Comparison of ENCODE assay signal across 19 cellular contexts in genomic region chr19:4043410-4043809, GRCh38.
"Had no signal": no experiment of that assay in that cellular context is flagged by ENCODE, and none has a peak within 500 bp of the region (broad histone marks: within the 10 kb centered on the region; RNA-seq: fewer than 3 reads in every experiment).

No MANE protein-coding gene starts in this region.

- H3K4me3 Mint-ChIP-seq: activated naive CD8-positive, alpha-beta T cell treated with anti-CD3 and anti-CD28 coated beads, Interleukin-2, amount 50 U/mL, for 24 hours; activated T-cell treated with anti-CD3 and anti-CD28 coated beads, Interleukin-2, amount 50 U/mL, for 24 hours; brain; immature natural killer cell; natural killer cell; type B pancreatic cell had no signal

- H3K27me3 ChIP-seq: hepatocyte, left lung, pancreas had no signal

- H3K36me3 Mint-ChIP-seq: natural killer cell had no signal

- DNase-seq: activated CD4-positive, alpha-beta T cell treated with anti-CD3 and anti-CD28 coated beads, Interleukin-2, amount 50 U/mL, for 4 hours; activated CD8-positive, alpha-beta memory T cell treated with anti-CD3 and anti-CD28 coated beads for 24 hours; activated CD8-positive, alpha-beta memory T cell treated with anti-CD3 and anti-CD28 coated beads, Interleukin-2, amount 50 U/mL, for 4 hours; activated naive CD4-positive, alpha-beta T cell treated with anti-CD3 and anti-CD28 coated beads, Interleukin-2, amount 50 U/mL, for 16 hours; activated naive CD8-positive, alpha-beta T cell treated with anti-CD3 and anti-CD28 coated beads, Interleukin-2, amount 50 U/mL, for 24 hours; activated T-cell treated with anti-CD3 and anti-CD28 coated beads, Interleukin-2, amount 50 U/mL, for 24 hours; effector CD4-positive, alpha-beta T cell; foreskin melanocyte; immature natural killer cell; natural killer cell; stimulated activated CD4-positive, alpha-beta T cell treated with anti-CD3 and anti-CD28 coated beads, Interleukin-12 subunit alpha, Interleukin-12 subunit beta, amount 100 ng/mL, for 4 hours; stimulated activated CD4-positive, alpha-beta T cell treated with anti-CD3 and anti-CD28 coated beads, Interleukin-4, amount 100 ng/mL, for 4 hours; T-helper 1 cell had no signal

- H3K9me3 Mint-ChIP-seq: activated naive CD8-positive, alpha-beta T cell treated with anti-CD3 and anti-CD28 coated beads, Interleukin-2, amount 50 U/mL, for 24 hours; activated T-cell treated with anti-CD3 and anti-CD28 coated beads, Interleukin-2, amount 50 U/mL, for 24 hours; brain; immature natural killer cell; natural killer cell; type B pancreatic cell had no signal

- H3K4me1 Mint-ChIP-seq: brain had no signal

- H3K9me3 ChIP-seq: left lung, pancreas had no signal

- ATAC-seq: natural killer cell had no signal

- H3K27ac Mint-ChIP-seq: activated naive CD8-positive, alpha-beta T cell treated with anti-CD3 and anti-CD28 coated beads, Interleukin-2, amount 50 U/mL, for 24 hours; immature natural killer cell had no signal

- H3K4me3 ChIP-seq: hepatocyte, left lung, lung, pancreas had no signal

- H3K36me3 ChIP-seq: pancreas had no signal

- H3K27ac ChIP-seq: hepatocyte had no signal

- H3K27me3 Mint-ChIP-seq: activated naive CD8-positive, alpha-beta T cell treated with anti-CD3 and anti-CD28 coated beads, Interleukin-2, amount 50 U/mL, for 24 hours; activated T-cell treated with anti-CD3 and anti-CD28 coated beads, Interleukin-2, amount 50 U/mL, for 24 hours; brain; type B pancreatic cell had no signal
